ENCODE assay signal across 20 cellular contexts in the genomic region with DNA sequence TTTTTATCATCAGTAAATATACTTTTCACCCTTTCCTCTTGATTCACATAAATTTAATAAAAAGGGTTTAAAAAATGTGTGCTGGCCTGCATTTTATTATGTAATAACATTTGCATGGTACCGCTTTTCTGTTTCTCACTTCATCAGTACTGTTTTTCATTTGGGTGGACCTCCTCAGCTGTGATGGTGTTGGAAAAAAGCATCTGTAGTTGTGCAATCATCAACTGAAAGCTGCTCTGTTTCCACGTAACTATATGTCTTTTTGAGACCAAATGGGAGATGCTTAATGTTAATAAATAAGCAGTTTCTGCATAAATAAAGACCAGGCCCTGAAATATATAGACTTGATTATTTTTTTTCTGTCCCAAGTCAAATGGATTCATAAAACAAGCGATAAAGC. TPM values are rescaled to one million over a fixed set of nuclear protein-coding genes. Genes with fewer than 3 reads are reported as not detected.
DNase-seq lines count a peak whose midpoint lies in the region; ATAC-seq, FAIRE-seq and TF ChIP-seq lines count a peak whose summit lies in the region.
"Had no signal": no experiment of that assay in that cellular context is flagged by ENCODE, and none has a peak within 500 bp of the region (broad histone marks: within the 10 kb centered on the region; RNA-seq: fewer than 3 reads in every experiment).

No MANE protein-coding gene starts in this region.

- FAIRE-seq in HepG2 (lab: Jason Lieb, UNC): no peak
- FAIRE-seq: D721Med, G401.6, GM12892, GM18507, H54 had no signal

- H3K4me1 ChIP-seq in HepG2 (ENCODE audit: insufficient read depth, low read length) (no peaks in the 10 kb centered on the region), right lobe of liver (no peaks in the 10 kb centered on the region), adipocyte (ENCODE audit: control insufficient read depth, insufficient read depth, low read length) (peaks cover 5% of the 10 kb centered on the region)
- H3K4me1 ChIP-seq: BE2C, Caco-2 had no signal

- TF ChIP-seq CTCF in HepG2 (CRISPR knock-in tag; IDR thresholded peaks at IDR 0.05): no peak
- TF ChIP-seq CTCF in right lobe of liver (IDR thresholded peaks at IDR 0.05): no peak
- TF ChIP-seq CTCF in fibroblast of mammary gland (conservative IDR thresholded peaks at IDR 0.05; ENCODE audit: control insufficient read depth, insufficient read depth, low read depth, low read length): no peak

- no peaks in the 10 kb centered on the region for H4K20me1 ChIP-seq in HepG2 (ENCODE audit: insufficient read depth, low read length)

- no peak for DNase-seq in HepG2 (ENCODE audit: low spot score)
- no peak for DNase-seq in right lobe of liver
- peak; percentile 14 for DNase-seq in adipocyte (ENCODE audit: low read depth)
- DNase-seq in fibroblast of mammary gland (ENCODE audit: low read depth): peak; percentile 10
- no peak for DNase-seq in NCI-H2081 (lab: John Stamatoyannopoulos, UW)
- DNase-seq in middle frontal gyrus (ENCODE audit: extremely low spot score, low spot score): no peak
- DNase-seq: 8988T; C1 segment of cervical spinal cord; Caco-2; CD4-positive, CD25-positive, alpha-beta regulatory T cell; CD8-positive, alpha-beta memory T cell had no signal

- BruUV-seq in HepG2 (replicated peaks; lab: Mats Ljungman, UMichigan): no TSS peak

- POLR2A ChIA-PET in HepG2 (lab: Yijun Ruan, JAX): no interaction called here

- no peak overlapping the region for H3K4me2 ChIP-seq in HepG2 (ENCODE audit: low read depth, low read length)
- H3K4me2 ChIP-seq: GM23338 had no signal

- TF ChIP-seq POLR2A in HepG2 (IDR thresholded peaks at IDR 0.05; ENCODE audit: insufficient read depth in 1 of 2, low read depth in 2 of 2, low read length in 2 of 2) (no peak), right lobe of liver (IDR thresholded peaks at IDR 0.05) (no peak)

- intact Hi-C loops in HepG2 (cut with micrococcal nuclease; ENCODE audit: unreplicated experiment): no loop called here
- intact Hi-C loops in right lobe of liver (cut with DNase I): no loop called here

- H3K4me3 ChIP-seq in HepG2 (replicated peaks in 1 of 3; ENCODE audit: insufficient read depth in 1 of 3, low read depth in 2 of 3, low read length in 3 of 3) (no peak overlapping the region), right lobe of liver (no peak overlapping the region), adipocyte (ENCODE audit: low read length) (no peak overlapping the region), fibroblast of mammary gland (ENCODE audit: control insufficient read depth, low read depth, low read length) (no peak overlapping the region)
- H3K4me3 ChIP-seq: GM23338 had no signal

- H3K27ac ChIP-seq in HepG2 (ENCODE audit: extremely low read length, insufficient read depth, low read length) (no peak overlapping the region), right lobe of liver (no peak overlapping the region)

- no peaks in the 10 kb centered on the region for H3K79me2 ChIP-seq in HepG2 (ENCODE audit: insufficient read depth, low read length)

- H3K36me3 ChIP-seq in HepG2 (replicated peaks in 1 of 2; ENCODE audit: control insufficient read depth in 1 of 2, insufficient read depth in 2 of 2, low read length in 2 of 2) (no peaks in the 10 kb centered on the region), right lobe of liver (no peaks in the 10 kb centered on the region), adipocyte (ENCODE audit: control insufficient read depth, insufficient read depth, low read length, severe bottlenecking) (no peaks in the 10 kb centered on the region)
- H3K36me3 ChIP-seq: BE2C had no signal

- CTCF ChIA-PET in HepG2 (lab: Yijun Ruan, JAX; ENCODE audit: low intra/inter-chr PET ratio, low total read pairs): no interaction called here

- H3K27me3 ChIP-seq in HepG2 (ENCODE audit: control insufficient read depth in 1 of 2, insufficient read depth in 2 of 2, low read length in 2 of 2) (no peaks in the 10 kb centered on the region), right lobe of liver (no peaks in the 10 kb centered on the region), adipocyte (replicated peaks; ENCODE audit: control insufficient read depth, insufficient read depth, low read length) (no peaks in the 10 kb centered on the region)
- H3K27me3 ChIP-seq: BE2C had no signal

- H2AFZ ChIP-seq in HepG2 (ENCODE audit: low read length): no peak overlapping the region
- H2AFZ ChIP-seq: GM23338 had no signal

- no peak for TF ChIP-seq RAD21 in HepG2 (CRISPR knock-in tag; IDR thresholded peaks at IDR 0.05)

- TF ChIP-seq EP300 in HepG2 (IDR thresholded peaks at IDR 0.05; ENCODE audit: low read depth in 2 of 2, low read length in 2 of 2) (no peak), HepG2 (CRISPR knock-in tag; IDR thresholded peaks at IDR 0.05; ENCODE audit: borderline replicate concordance) (no peak)

- 65% methylated on average over 3 of the region's 3 CpGs for WGBS in HepG2 (ENCODE audit: low lambda C conversion rate)
- WGBS in right lobe of liver (ENCODE audit: insufficient coverage, low coverage, low lambda C conversion rate, missing lambda C conversion rate): 90% methylated on average over 3 of the region's 3 CpGs

- H3K9ac ChIP-seq in HepG2 (ENCODE audit: insufficient read depth, low read depth, low read length) (no peak overlapping the region), adipocyte (ENCODE audit: low read length) (no peak overlapping the region)

- H3K9me3 ChIP-seq in HepG2 (ENCODE audit: low read length) (no peaks in the 10 kb centered on the region), right lobe of liver (no peaks in the 10 kb centered on the region), adipocyte (ENCODE audit: control insufficient read depth, low read length) (no peaks in the 10 kb centered on the region)
- H3K9me3 ChIP-seq: BE2C, Caco-2 had no signal

- ATAC-seq in HepG2 (no peak), right lobe of liver (no peak), GM21526 (IDR thresholded peaks at IDR 0.05; ENCODE audit: low FRiP score, unreplicated experiment) (no peak), HG03045 (IDR thresholded peaks at IDR 0.05; ENCODE audit: unreplicated experiment) (no peak)
- ATAC-seq: GM23338 had no signal

- in situ Hi-C loops in HepG2 (cut with HindIII; ENCODE audit: extremely low pct_ligation_motif_present, low pct_unique_long_range_greater_than_20kb): no loop called here

TF ChIP-seq in HepG2, 621 proteins besides CTCF, POLR2A, EP300 and RAD21:
- TF ChIP-seq CEBPB (IDR thresholded peaks at IDR 0.05; ENCODE audit: borderline replicate concordance, low read depth, low read length) (peak; percentile 69), GATAD2A (CRISPR knock-in tag; IDR thresholded peaks at IDR 0.05) (no peak)

RNA-seq across cellular contexts. Expression of gene CENPW, which starts 31.5 kb away (rescaled TPM):
- total RNA-seq in HepG2 (2016; rRNA removed; fragmentation: Illumina TruSeq; extraction: Trizol) (94.7 and 133 TPM in 2 replicates), right lobe of liver (1 to 10 TPM in 4 of 6 experiments, under 1 TPM in 1, not detected in 1; 0.68 to 2.7 (median 1.4) TPM)
- 15.5 and 17.3 TPM in 2 replicates for total RNA-seq in HepG2 (2016; cell fraction: cytosol; rRNA removed; fragmentation: Illumina TruSeq; extraction: Trizol; ENCODE audit: low read depth)
- 92.0 and 148 TPM in 2 replicates for total RNA-seq in HepG2 (2016; cell fraction: insoluble cytoplasmic fraction; rRNA removed; fragmentation: Illumina TruSeq; extraction: Trizol)
- total RNA-seq in HepG2 (2016; cell fraction: membrane; rRNA removed; fragmentation: Illumina TruSeq; extraction: Trizol): 16.4 and 21.2 TPM in 2 replicates
- total RNA-seq in HepG2 (2016; cell fraction: nucleus; rRNA removed; fragmentation: Illumina TruSeq; extraction: Trizol): 37.3 and 39.1 TPM in 2 replicates
- polyA plus RNA-seq in HepG2 (2011; rRNA removed): 6.3 and 8.6 TPM in 2 replicates
- 6.4 and 6.9 TPM in 2 replicates for polyA plus RNA-seq in HepG2 (2011; cell fraction: cytosol; rRNA removed)
- polyA plus RNA-seq in HepG2 (2011; cell fraction: nucleus; rRNA removed): 3.4 and 5.1 TPM in 2 replicates
- polyA plus RNA-seq in HepG2 (2012): 13.3 and 28.7 TPM in 2 replicates
- polyA plus RNA-seq in HepG2 (2016; cell fraction: cytosol; fragmentation: Illumina TruSeq; extraction: Trizol; ENCODE audit: low read depth): 14.9 and 15.1 TPM in 2 replicates
- 132 and 140 TPM in 2 replicates for polyA plus RNA-seq in HepG2 (2016; cell fraction: insoluble cytoplasmic fraction; fragmentation: Illumina TruSeq; extraction: Trizol; ENCODE audit: low read depth)
- polyA plus RNA-seq in HepG2 (2016; cell fraction: membrane; fragmentation: Illumina TruSeq; extraction: Trizol; ENCODE audit: low read depth): 12.5 and 16.4 TPM in 2 replicates
- 50.0 and 52.5 TPM in 2 replicates for polyA plus RNA-seq in HepG2 (2016; cell fraction: nucleus; fragmentation: Illumina TruSeq; extraction: Trizol; ENCODE audit: insufficient read depth, low read depth)
- polyA minus RNA-seq in HepG2 (2011; rRNA and poly(A)+ RNA removed; ENCODE audit: low replicate concordance): 1.2 and 8.9 TPM in 2 replicates
- 3.3 and 5.5 TPM in 2 replicates for polyA minus RNA-seq in HepG2 (2011; cell fraction: cytosol; rRNA and poly(A)+ RNA removed)
- 8.8 and 19.4 TPM in 2 replicates for polyA minus RNA-seq in HepG2 (2011; cell fraction: nucleus; rRNA and poly(A)+ RNA removed)

Comparison
In these comparisons a context has a peak if more than half of its experiments do, and no peak if none do; other contexts are left out.
1. RNA of gene CENPW, which starts 31.5 kb away (total RNA-seq): 15.5 to 148 TPM in HepG2; 0.68 to 2.7 TPM in right lobe of liver; every median in the first group is over 4 times any median in the second.
2. DNase-seq: peak in adipocyte (single experiment) and fibroblast of mammary gland (single experiment); none in HepG2 (single experiment), right lobe of liver (0 of 3), NCI-H2081 (0 of 2) and middle frontal gyrus (single experiment).